In genomic region chr7:149690688-149691446, GRCh38 we compare ENCODE assay signal across 9 cellular contexts.
A peak's percentile ranks its signal among the peaks of the same experiment; 100 is the strongest.
DNase-seq lines count a peak whose midpoint lies in the region; ATAC-seq, FAIRE-seq and TF ChIP-seq lines count a peak whose summit lies in the region.
"Had no signal": no experiment of that assay in that cellular context is flagged by ENCODE, and none has a peak within 500 bp of the region (broad histone marks: within the 10 kb centered on the region; RNA-seq: fewer than 3 reads in every experiment).

No MANE protein-coding gene starts in this region.

- no peaks in the 10 kb centered on the region for H3K79me2 ChIP-seq in mesendoderm (ENCODE audit: control insufficient read depth, insufficient read depth, low read length)

- H3K36me3 ChIP-seq in mesendoderm (ENCODE audit: control insufficient read depth, insufficient read depth, low read length) = no peaks in the 10 kb centered on the region
- H3K36me3 ChIP-seq: gastrocnemius medialis had no signal

- H3K9ac ChIP-seq in mesendoderm (ENCODE audit: low read length) = no peak overlapping the region

- no peak overlapping the region for H3K56ac ChIP-seq in mesendoderm (ENCODE audit: low read length)

- no peak overlapping the region for H2BK120ac ChIP-seq in mesendoderm (ENCODE audit: low read depth, low read length)

- H3K4me1 Mint-ChIP-seq in chondrocyte (ENCODE audit: low read depth) = peaks cover 10% of the 10 kb centered on the region

- ATAC-seq in HG03196 (IDR thresholded peaks at IDR 0.05; ENCODE audit: unreplicated experiment) (no peak), HG02938 (IDR thresholded peaks at IDR 0.05; ENCODE audit: unreplicated experiment) (no peak)

- H3K23ac ChIP-seq in mesendoderm (ENCODE audit: low read length) = no peak overlapping the region

- no peak overlapping the region for H3K4ac ChIP-seq in mesendoderm (ENCODE audit: low read depth, low read length)

- DNase-seq in NCI-H1092 treated with DMSO at 0.1 percent for 48 hours (lab: John Stamatoyannopoulos, UW) (peak; percentile 19), chondrocyte (ENCODE audit: low spot score) (no peak), mesendoderm (peak; percentile 97), NCI-H2029 treated with DMSO at 0.1 percent for 48 hours (lab: John Stamatoyannopoulos, UW) (no peak), Ammon's horn (ENCODE audit: low spot score) (no peak)

- no peak overlapping the region for H4K5ac ChIP-seq in mesendoderm (ENCODE audit: low read length)

- no peaks in the 10 kb centered on the region for H3K27me3 ChIP-seq in mesendoderm (ENCODE audit: insufficient read depth, low read length, poor library complexity)

- peak overlapping the region; percentile 59 for H3K27ac Mint-ChIP-seq in chondrocyte (ENCODE audit: unreplicated experiment)

- peaks cover 30% of the 10 kb centered on the region for H3K27me3 Mint-ChIP-seq in chondrocyte (ENCODE audit: low read depth)

- no peak overlapping the region for H3K18ac ChIP-seq in mesendoderm (ENCODE audit: low read length)

- peak; percentile 96 for FAIRE-seq in G401.6 (lab: Jason Lieb, UNC)

- H3K4me3 ChIP-seq in mesendoderm (ENCODE audit: low read length) = no peak overlapping the region
- H3K4me3 ChIP-seq: gastrocnemius medialis had no signal

- TF ChIP-seq CTCF in chondrocyte (IDR thresholded peaks at IDR 0.05) = no peak

- H4K8ac ChIP-seq in mesendoderm (ENCODE audit: low read depth, low read length) = no peak overlapping the region

- WGBS in mesendoderm (ENCODE audit: extremely low coverage, insufficient coverage, low lambda C conversion rate) = no CpG with 5 or more reads among the region's 22 CpGs

- H3K79me1 ChIP-seq in mesendoderm (ENCODE audit: low read length) = no peaks in the 10 kb centered on the region

- H3K4me2 ChIP-seq in mesendoderm (ENCODE audit: low read length) = no peak overlapping the region

- no peak overlapping the region for H3K4me3 Mint-ChIP-seq in chondrocyte (ENCODE audit: unreplicated experiment)

- no peak overlapping the region for H2BK15ac ChIP-seq in mesendoderm (replicated peaks; ENCODE audit: low read depth)

- no peak overlapping the region for H2AK5ac ChIP-seq in mesendoderm (ENCODE audit: low read length)

- H3K4me1 ChIP-seq in mesendoderm (ENCODE audit: control insufficient read depth, low read depth, low read length) = peaks cover 3% of the 10 kb centered on the region
- H3K4me1 ChIP-seq: gastrocnemius medialis had no signal

- H3K9me3 Mint-ChIP-seq in chondrocyte (ENCODE audit: low read depth) = peaks cover 6% of the 10 kb centered on the region

- no peak overlapping the region for H2BK5ac ChIP-seq in mesendoderm (ENCODE audit: low read length)

- no peak overlapping the region for H3K27ac ChIP-seq in mesendoderm (ENCODE audit: low read depth, low read length)
- H3K27ac ChIP-seq: gastrocnemius medialis had no signal

- H3K36me3 Mint-ChIP-seq in chondrocyte (ENCODE audit: low read depth) = peaks cover 1% of the 10 kb centered on the region

Comparison
In these comparisons a context has a peak if more than half of its experiments do, and no peak if none do; other contexts are left out.
1. DNase-seq: peak in NCI-H1092 treated with DMSO at 0.1 percent for 48 hours (single experiment) and mesendoderm (single experiment); none in chondrocyte (single experiment), NCI-H2029 treated with DMSO at 0.1 percent for 48 hours (single experiment) and Ammon's horn (single experiment).